ENCODE assay signal across 9 cellular contexts in genomic region chr3:86229775-86230094, GRCh38.
"Had no signal": no experiment of that assay in that cellular context is flagged by ENCODE, and none has a peak within 500 bp of the region (broad histone marks: within the 10 kb centered on the region; RNA-seq: fewer than 3 reads in every experiment).

No MANE protein-coding gene starts in this region.

- H3K27ac ChIP-seq: GM23248, HL-60, KMS-11 had no signal

- H3K4me3 ChIP-seq: GM23248, HAP-1 had no signal

- ATAC-seq: HCT116 had no signal

- H3K9me3 ChIP-seq: HAP-1 had no signal

- H3K36me3 ChIP-seq: HAP-1 had no signal

- H3K4me2 ChIP-seq: KMS-11 had no signal

- H3K4me1 ChIP-seq: HAP-1 had no signal

- DNase-seq: GM23248, GOT3, H7, HFFc6, KBM-7 had no signal

- H2AFZ ChIP-seq: GM23248 had no signal
